Comparison of ENCODE assay signal across 1 cellular context in the genomic region with DNA sequence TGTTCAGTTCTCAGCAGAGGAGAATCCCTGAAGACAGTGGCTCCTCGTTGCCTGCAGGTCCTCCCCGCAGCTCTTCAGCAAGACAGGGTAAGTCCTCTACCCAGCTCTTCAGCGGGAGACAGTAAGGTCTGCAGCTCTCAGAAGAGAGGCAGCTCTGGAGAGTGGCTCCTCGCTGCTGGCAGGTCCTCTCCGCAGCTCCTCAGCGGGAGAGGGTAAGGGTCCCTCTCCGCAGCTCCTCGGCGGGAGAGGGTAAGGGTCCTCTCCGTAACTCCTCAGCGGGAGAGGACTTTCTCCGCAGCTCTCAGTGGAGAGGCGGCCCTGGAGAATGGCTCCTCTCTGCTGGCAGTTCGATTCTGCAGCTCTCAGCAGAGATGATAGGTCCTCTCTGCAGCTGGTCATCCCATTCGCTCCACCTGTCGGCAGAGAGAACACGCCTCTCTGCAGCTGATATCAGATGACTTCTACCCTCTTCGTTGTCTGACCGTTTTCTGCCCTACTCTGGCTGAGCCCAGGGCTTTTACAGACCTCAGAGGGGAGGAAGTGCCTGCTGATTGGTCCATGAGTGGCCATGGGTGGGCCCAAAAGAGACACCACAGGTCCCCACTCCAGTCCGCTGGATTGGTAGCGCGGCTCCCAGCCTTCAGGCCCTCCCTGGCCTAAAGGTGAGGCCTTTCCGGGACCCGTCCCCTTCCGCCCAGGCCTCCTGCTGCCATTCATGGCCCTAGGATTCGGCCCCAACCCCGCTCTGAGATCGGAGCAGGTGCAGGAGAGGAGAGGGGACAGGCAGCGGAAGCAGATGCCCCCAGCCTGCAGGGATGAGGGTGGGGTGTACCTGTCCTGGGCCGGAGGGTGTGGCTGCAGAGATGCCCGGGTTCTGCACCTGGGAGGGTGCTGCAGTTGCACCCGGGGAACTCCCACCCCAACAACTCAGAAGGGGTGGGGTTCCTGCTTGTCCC.
TF ChIP-seq lines count a peak whose summit lies in the region.

No MANE protein-coding gene starts in this region.

TF ChIP-seq in HepG2, 621 proteins besides CTCF, POLR2A, EP300 and RAD21 (continued from another document and continues in another):
- TF ChIP-seq, protein P1, sequence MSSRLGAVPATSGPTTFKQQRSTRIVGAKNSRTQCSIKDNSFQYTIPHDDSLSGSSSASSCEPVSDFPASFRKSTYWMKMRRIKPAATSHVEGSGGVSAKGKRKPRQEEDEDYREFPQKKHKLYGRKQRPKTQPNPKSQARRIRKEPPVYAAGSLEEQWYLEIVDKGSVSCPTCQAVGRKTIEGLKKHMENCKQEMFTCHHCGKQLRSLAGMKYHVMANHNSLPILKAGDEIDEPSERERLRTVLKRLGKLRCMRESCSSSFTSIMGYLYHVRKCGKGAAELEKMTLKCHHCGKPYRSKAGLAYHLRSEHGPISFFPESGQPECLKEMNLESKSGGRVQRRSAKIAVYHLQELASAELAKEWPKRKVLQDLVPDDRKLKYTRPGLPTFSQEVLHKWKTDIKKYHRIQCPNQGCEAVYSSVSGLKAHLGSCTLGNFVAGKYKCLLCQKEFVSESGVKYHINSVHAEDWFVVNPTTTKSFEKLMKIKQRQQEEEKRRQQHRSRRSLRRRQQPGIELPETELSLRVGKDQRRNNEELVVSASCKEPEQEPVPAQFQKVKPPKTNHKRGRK (CRISPR knock-in tag; IDR thresholded peaks at IDR 0.05): no peak
- TF ChIP-seq, protein P2, sequence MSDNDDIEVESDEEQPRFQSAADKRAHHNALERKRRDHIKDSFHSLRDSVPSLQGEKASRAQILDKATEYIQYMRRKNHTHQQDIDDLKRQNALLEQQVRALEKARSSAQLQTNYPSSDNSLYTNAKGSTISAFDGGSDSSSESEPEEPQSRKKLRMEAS (IDR thresholded peaks at IDR 0.05): peak; percentile 51; the same call in 1 of the 2 replicates
- TF ChIP-seq SMAD3 (CRISPR knock-in tag; IDR thresholded peaks at IDR 0.05) (0 out of 2 replicates have a peak, but pooled peaks have one; percentile 22), ZNF451 (CRISPR knock-in tag; IDR thresholded peaks at IDR 0.05) (0 out of 2 replicates have a peak, but pooled peaks have one; percentile 38), ZNF589 (CRISPR knock-in tag; conservative IDR thresholded peaks at IDR 0.05) (no peak), ZNF256 (CRISPR knock-in tag; conservative IDR thresholded peaks at IDR 0.05) (no peak), KLF13 (CRISPR knock-in tag; IDR thresholded peaks at IDR 0.05) (no peak), AGO1 (IDR thresholded peaks at IDR 0.05; ENCODE audit: low read depth, low read length, poor library complexity, severe bottlenecking) (no peak), ZSCAN29 (CRISPR knock-in tag; conservative IDR thresholded peaks at IDR 0.05) (no peak), NR1H2 (CRISPR knock-in tag; IDR thresholded peaks at IDR 0.05; ENCODE audit: borderline replicate concordance, low read depth) (no peak; the same call in 1 of the 2 replicates), YY1 (IDR thresholded peaks at IDR 0.05; ENCODE audit: insufficient read depth, insufficient replicate concordance, low read depth, low read length) (no peak), SNAI1 (CRISPR knock-in tag; IDR thresholded peaks at IDR 0.05; ENCODE audit: borderline replicate concordance) (peak; percentile 92), EED (CRISPR knock-in tag; IDR thresholded peaks at IDR 0.05) (no peak), TRIM24 (CRISPR knock-in tag; IDR thresholded peaks at IDR 0.05) (no peak), ZNF101 (CRISPR knock-in tag; IDR thresholded peaks at IDR 0.05; ENCODE audit: borderline replicate concordance, low read depth) (no peak), CENPX (CRISPR knock-in tag; IDR thresholded peaks at IDR 0.05) (no peak), MATR3 (CRISPR knock-in tag; IDR thresholded peaks at IDR 0.05) (no peak), ZNF383 (CRISPR knock-in tag; IDR thresholded peaks at IDR 0.05; ENCODE audit: borderline replicate concordance) (no peak), HNF4A (CRISPR knock-in tag; IDR thresholded peaks at IDR 0.05) (no peak), FOXK2 (IDR thresholded peaks at IDR 0.05) (no peak), ZNF337 (CRISPR knock-in tag; IDR thresholded peaks at IDR 0.05; ENCODE audit: borderline replicate concordance, low read depth) (0 out of 2 replicates have a peak, but pooled peaks have one; percentile 18), ZBTB7A (CRISPR knock-in tag; IDR thresholded peaks at IDR 0.05) (no peak; the same call in 1 of the 2 replicates), ZFP37 (CRISPR knock-in tag; IDR thresholded peaks at IDR 0.05; ENCODE audit: borderline replicate concordance) (no peak), YEATS2 (CRISPR knock-in tag; IDR thresholded peaks at IDR 0.05; ENCODE audit: borderline replicate concordance) (no peak), PRPF4 (IDR thresholded peaks at IDR 0.05; ENCODE audit: low read depth, low read length, poor library complexity, severe bottlenecking) (no peak), HOXA5 (CRISPR knock-in tag; IDR thresholded peaks at IDR 0.05) (no peak), ZNF678 (CRISPR knock-in tag; IDR thresholded peaks at IDR 0.05) (no peak), ZFP82 (CRISPR knock-in tag; IDR thresholded peaks at IDR 0.05; ENCODE audit: borderline replicate concordance) (no peak), ZNF33B (CRISPR knock-in tag; IDR thresholded peaks at IDR 0.05) (0 out of 2 replicates have a peak, but pooled peaks have one; percentile 42), NR2F6 (IDR thresholded peaks at IDR 0.05) (no peak), NR2F6 (CRISPR knock-in tag; IDR thresholded peaks at IDR 0.05) (peak; percentile 61), TBX2 (CRISPR knock-in tag; IDR thresholded peaks at IDR 0.05; ENCODE audit: borderline replicate concordance) (peak; percentile 52; the same call in 1 of the 2 replicates), ZNF547 (CRISPR knock-in tag; IDR thresholded peaks at IDR 0.05) (peak; percentile 68), TCF12 (IDR thresholded peaks at IDR 0.05) (no peak), TCF12 (CRISPR knock-in tag; IDR thresholded peaks at IDR 0.05) (no peak)
- TF ChIP-seq, protein P3, sequence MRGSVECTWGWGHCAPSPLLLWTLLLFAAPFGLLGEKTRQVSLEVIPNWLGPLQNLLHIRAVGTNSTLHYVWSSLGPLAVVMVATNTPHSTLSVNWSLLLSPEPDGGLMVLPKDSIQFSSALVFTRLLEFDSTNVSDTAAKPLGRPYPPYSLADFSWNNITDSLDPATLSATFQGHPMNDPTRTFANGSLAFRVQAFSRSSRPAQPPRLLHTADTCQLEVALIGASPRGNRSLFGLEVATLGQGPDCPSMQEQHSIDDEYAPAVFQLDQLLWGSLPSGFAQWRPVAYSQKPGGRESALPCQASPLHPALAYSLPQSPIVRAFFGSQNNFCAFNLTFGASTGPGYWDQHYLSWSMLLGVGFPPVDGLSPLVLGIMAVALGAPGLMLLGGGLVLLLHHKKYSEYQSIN (CRISPR knock-in tag; IDR thresholded peaks at IDR 0.05; ENCODE audit: borderline replicate concordance): no peak
- TF ChIP-seq, protein P4, sequence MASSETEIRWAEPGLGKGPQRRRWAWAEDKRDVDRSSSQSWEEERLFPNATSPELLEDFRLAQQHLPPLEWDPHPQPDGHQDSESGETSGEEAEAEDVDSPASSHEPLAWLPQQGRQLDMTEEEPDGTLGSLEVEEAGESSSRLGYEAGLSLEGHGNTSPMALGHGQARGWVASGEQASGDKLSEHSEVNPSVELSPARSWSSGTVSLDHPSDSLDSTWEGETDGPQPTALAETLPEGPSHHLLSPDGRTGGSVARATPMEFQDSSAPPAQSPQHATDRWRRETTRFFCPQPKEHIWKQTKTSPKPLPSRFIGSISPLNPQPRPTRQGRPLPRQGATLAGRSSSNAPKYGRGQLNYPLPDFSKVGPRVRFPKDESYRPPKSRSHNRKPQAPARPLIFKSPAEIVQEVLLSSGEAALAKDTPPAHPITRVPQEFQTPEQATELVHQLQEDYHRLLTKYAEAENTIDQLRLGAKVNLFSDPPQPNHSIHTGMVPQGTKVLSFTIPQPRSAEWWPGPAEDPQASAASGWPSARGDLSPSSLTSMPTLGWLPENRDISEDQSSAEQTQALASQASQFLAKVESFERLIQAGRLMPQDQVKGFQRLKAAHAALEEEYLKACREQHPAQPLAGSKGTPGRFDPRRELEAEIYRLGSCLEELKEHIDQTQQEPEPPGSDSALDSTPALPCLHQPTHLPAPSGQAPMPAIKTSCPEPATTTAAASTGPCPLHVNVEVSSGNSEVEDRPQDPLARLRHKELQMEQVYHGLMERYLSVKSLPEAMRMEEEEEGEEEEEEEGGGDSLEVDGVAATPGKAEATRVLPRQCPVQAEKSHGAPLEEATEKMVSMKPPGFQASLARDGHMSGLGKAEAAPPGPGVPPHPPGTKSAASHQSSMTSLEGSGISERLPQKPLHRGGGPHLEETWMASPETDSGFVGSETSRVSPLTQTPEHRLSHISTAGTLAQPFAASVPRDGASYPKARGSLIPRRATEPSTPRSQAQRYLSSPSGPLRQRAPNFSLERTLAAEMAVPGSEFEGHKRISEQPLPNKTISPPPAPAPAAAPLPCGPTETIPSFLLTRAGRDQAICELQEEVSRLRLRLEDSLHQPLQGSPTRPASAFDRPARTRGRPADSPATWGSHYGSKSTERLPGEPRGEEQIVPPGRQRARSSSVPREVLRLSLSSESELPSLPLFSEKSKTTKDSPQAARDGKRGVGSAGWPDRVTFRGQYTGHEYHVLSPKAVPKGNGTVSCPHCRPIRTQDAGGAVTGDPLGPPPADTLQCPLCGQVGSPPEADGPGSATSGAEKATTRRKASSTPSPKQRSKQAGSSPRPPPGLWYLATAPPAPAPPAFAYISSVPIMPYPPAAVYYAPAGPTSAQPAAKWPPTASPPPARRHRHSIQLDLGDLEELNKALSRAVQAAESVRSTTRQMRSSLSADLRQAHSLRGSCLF (CRISPR knock-in tag; IDR thresholded peaks at IDR 0.05; ENCODE audit: borderline replicate concordance): no peak
- TF ChIP-seq, protein P5, sequence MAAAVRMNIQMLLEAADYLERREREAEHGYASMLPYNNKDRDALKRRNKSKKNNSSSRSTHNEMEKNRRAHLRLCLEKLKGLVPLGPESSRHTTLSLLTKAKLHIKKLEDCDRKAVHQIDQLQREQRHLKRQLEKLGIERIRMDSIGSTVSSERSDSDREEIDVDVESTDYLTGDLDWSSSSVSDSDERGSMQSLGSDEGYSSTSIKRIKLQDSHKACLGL (CRISPR knock-in tag; IDR thresholded peaks at IDR 0.05): peak; percentile 90; the same call in 1 of the 2 replicates
- TF ChIP-seq, protein P6, sequence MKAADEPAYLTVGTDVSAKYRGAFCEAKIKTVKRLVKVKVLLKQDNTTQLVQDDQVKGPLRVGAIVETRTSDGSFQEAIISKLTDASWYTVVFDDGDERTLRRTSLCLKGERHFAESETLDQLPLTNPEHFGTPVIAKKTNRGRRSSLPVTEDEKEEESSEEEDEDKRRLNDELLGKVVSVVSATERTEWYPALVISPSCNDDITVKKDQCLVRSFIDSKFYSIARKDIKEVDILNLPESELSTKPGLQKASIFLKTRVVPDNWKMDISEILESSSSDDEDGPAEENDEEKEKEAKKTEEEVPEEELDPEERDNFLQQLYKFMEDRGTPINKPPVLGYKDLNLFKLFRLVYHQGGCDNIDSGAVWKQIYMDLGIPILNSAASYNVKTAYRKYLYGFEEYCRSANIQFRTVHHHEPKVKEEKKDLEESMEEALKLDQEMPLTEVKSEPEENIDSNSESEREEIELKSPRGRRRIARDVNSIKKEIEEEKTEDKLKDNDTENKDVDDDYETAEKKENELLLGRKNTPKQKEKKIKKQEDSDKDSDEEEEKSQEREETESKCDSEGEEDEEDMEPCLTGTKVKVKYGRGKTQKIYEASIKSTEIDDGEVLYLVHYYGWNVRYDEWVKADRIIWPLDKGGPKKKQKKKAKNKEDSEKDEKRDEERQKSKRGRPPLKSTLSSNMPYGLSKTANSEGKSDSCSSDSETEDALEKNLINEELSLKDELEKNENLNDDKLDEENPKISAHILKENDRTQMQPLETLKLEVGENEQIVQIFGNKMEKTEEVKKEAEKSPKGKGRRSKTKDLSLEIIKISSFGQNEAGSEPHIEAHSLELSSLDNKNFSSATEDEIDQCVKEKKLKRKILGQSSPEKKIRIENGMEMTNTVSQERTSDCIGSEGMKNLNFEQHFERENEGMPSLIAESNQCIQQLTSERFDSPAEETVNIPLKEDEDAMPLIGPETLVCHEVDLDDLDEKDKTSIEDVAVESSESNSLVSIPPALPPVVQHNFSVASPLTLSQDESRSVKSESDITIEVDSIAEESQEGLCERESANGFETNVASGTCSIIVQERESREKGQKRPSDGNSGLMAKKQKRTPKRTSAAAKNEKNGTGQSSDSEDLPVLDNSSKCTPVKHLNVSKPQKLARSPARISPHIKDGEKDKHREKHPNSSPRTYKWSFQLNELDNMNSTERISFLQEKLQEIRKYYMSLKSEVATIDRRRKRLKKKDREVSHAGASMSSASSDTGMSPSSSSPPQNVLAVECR (CRISPR knock-in tag; IDR thresholded peaks at IDR 0.05; ENCODE audit: borderline replicate concordance): peak; percentile 77
- TF ChIP-seq, protein P7, sequence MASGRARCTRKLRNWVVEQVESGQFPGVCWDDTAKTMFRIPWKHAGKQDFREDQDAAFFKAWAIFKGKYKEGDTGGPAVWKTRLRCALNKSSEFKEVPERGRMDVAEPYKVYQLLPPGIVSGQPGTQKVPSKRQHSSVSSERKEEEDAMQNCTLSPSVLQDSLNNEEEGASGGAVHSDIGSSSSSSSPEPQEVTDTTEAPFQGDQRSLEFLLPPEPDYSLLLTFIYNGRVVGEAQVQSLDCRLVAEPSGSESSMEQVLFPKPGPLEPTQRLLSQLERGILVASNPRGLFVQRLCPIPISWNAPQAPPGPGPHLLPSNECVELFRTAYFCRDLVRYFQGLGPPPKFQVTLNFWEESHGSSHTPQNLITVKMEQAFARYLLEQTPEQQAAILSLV (CRISPR knock-in tag; IDR thresholded peaks at IDR 0.05; ENCODE audit: borderline replicate concordance): peak; percentile 24; the same call in 1 of the 2 replicates
- TF ChIP-seq, protein P8, sequence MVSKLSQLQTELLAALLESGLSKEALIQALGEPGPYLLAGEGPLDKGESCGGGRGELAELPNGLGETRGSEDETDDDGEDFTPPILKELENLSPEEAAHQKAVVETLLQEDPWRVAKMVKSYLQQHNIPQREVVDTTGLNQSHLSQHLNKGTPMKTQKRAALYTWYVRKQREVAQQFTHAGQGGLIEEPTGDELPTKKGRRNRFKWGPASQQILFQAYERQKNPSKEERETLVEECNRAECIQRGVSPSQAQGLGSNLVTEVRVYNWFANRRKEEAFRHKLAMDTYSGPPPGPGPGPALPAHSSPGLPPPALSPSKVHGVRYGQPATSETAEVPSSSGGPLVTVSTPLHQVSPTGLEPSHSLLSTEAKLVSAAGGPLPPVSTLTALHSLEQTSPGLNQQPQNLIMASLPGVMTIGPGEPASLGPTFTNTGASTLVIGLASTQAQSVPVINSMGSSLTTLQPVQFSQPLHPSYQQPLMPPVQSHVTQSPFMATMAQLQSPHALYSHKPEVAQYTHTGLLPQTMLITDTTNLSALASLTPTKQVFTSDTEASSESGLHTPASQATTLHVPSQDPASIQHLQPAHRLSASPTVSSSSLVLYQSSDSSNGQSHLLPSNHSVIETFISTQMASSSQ (IDR thresholded peaks at IDR 0.05; ENCODE audit: low read depth): no peak
- TF ChIP-seq, protein P8 (CRISPR knock-in tag; IDR thresholded peaks at IDR 0.05; ENCODE audit: borderline replicate concordance): no peak
